ENCODE assay signal across 26 cellular contexts in the genomic region with DNA sequence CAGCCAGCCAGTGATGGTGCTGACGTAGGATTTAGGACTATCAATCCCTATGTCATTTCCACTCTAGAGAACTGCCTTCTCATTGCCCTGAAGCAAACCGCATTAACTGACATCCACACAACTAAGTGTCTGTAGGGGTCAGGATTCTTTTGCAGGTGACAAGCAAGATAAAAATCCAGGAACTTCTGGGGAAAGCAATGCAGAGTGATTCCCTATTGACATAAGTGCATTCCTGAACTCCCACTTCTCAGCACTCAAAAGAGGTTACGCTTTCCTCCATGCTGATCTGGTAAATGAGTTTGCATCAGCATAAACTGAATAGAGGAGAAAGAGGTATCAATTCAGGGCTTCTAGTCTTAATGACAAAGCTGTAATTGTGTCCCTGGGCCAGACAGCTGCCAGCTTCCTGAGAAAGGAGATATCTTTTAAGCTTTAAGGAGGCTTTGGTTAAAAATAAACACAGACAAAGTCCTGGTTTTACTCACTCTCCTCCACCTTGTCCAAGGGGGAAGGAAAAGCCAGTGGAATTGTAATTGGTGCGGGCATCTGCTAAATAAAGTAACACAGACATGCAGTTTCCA.
A peak's percentile ranks its signal among the peaks of the same experiment; 100 is the strongest.
DNase-seq lines count a peak whose midpoint lies in the region; ATAC-seq and TF ChIP-seq lines count a peak whose summit lies in the region.
"Had no signal": no experiment of that assay in that cellular context is flagged by ENCODE, and none has a peak within 500 bp of the region (broad histone marks: within the 10 kb centered on the region; RNA-seq: fewer than 3 reads in every experiment).

No MANE protein-coding gene starts in this region.

- no peaks in the 10 kb centered on the region for H3K4me1 Mint-ChIP-seq in CD8-positive, alpha-beta T cell (ENCODE audit: low read depth)
- H3K4me1 Mint-ChIP-seq: activated CD4-positive, alpha-beta T cell treated with anti-CD3 and anti-CD28 coated beads, Interleukin-2, amount 10 ng/mL, durations not matched to agents 24 days and 14 days; CD14-positive monocyte; central memory CD8-positive, alpha-beta T cell had no signal

- peak overlapping the region; percentile 79 for H3K56ac ChIP-seq in mesendoderm (ENCODE audit: low read length)

- 0 to 7% methylated on average over 2 to 4 of the region's 4 CpGs for WGBS in ectodermal cell, 2 experiments
- WGBS in mesendoderm (ENCODE audit: extremely low coverage, insufficient coverage, low lambda C conversion rate) = no CpG with 5 or more reads among the region's 4 CpGs

- no peaks in the 10 kb centered on the region for H3K36me3 ChIP-seq in ectodermal cell (ENCODE audit: control insufficient read depth, insufficient read depth, low read length)
- H3K36me3 ChIP-seq in mesendoderm (ENCODE audit: control insufficient read depth, insufficient read depth, low read length) = peaks cover 3% of the 10 kb centered on the region
- no peaks in the 10 kb centered on the region for H3K36me3 ChIP-seq in CD8-positive, alpha-beta T cell (ENCODE audit: insufficient read depth, low read length)
- H3K36me3 ChIP-seq: adrenal gland, right lobe of liver, transverse colon had no signal

- H3K9me3 Mint-ChIP-seq in CD8-positive, alpha-beta T cell = peaks cover 5% of the 10 kb centered on the region

- no peak for TF ChIP-seq CTCF in CD8-positive, alpha-beta T cell (IDR thresholded peaks at IDR 0.05)

- H3K4ac ChIP-seq in mesendoderm (ENCODE audit: low read depth, low read length) = peak overlapping the region; percentile 79

- peak overlapping the region; percentile 79 for H4K8ac ChIP-seq in mesendoderm (ENCODE audit: low read depth, low read length)

- no peak overlapping the region for H2AK5ac ChIP-seq in mesendoderm (ENCODE audit: low read length)

- H3K4me3 ChIP-seq in ectodermal cell (ENCODE audit: insufficient read depth, low read depth, low read length) (no peak overlapping the region), mesendoderm (ENCODE audit: low read length) (no peak overlapping the region)
- no peak overlapping the region for H3K4me3 ChIP-seq in CD8-positive, alpha-beta T cell (ENCODE audit: low read depth, low read length)
- H3K4me3 ChIP-seq: adrenal gland, GM23248, right lobe of liver, SK-N-MC, transverse colon had no signal

- H3K27me3 Mint-ChIP-seq in CD8-positive, alpha-beta T cell (ENCODE audit: low read depth) = peaks cover 13% of the 10 kb centered on the region
- H3K27me3 Mint-ChIP-seq: activated CD4-positive, alpha-beta T cell treated with anti-CD3 and anti-CD28 coated beads, Interleukin-2, amount 10 ng/mL, durations not matched to agents 24 days and 14 days had no signal

- no peaks in the 10 kb centered on the region for H3K36me3 Mint-ChIP-seq in CD8-positive, alpha-beta T cell
- H3K36me3 Mint-ChIP-seq: CD14-positive monocyte had no signal

- no peaks in the 10 kb centered on the region for H3K79me2 ChIP-seq in mesendoderm (ENCODE audit: control insufficient read depth, insufficient read depth, low read length)

- H2BK15ac ChIP-seq in mesendoderm (replicated peaks; ENCODE audit: low read depth) = peak overlapping the region; percentile 8

- H3K79me1 ChIP-seq in mesendoderm (ENCODE audit: low read length) = no peaks in the 10 kb centered on the region

- intact Hi-C loops in CD8-positive, alpha-beta T cell (cut with DNase I, micrococcal nuclease) = no loop called here

- peaks cover 3% of the 10 kb centered on the region for H3K9me3 ChIP-seq in ectodermal cell (ENCODE audit: control insufficient read depth, low read length)
- H3K9me3 ChIP-seq in CD8-positive, alpha-beta T cell (ENCODE audit: low read length) = no peaks in the 10 kb centered on the region
- H3K9me3 ChIP-seq: adrenal gland, right lobe of liver, transverse colon had no signal

- peak overlapping the region; percentile 44 for H3K9ac ChIP-seq in mesendoderm (ENCODE audit: low read length)
- H3K9ac ChIP-seq: GM23248 had no signal

- no peak overlapping the region for H3K23ac ChIP-seq in mesendoderm (ENCODE audit: low read length)

- H2BK120ac ChIP-seq in mesendoderm (ENCODE audit: low read depth, low read length) = peak overlapping the region; percentile 98

- ATAC-seq in GM18873 (IDR thresholded peaks at IDR 0.05; ENCODE audit: low FRiP score, unreplicated experiment) = no peak
- no peak for ATAC-seq in CD8-positive, alpha-beta T cell
- ATAC-seq: left cardiac atrium, right lobe of liver had no signal

- peak overlapping the region; percentile 100 for H3K18ac ChIP-seq in mesendoderm (ENCODE audit: low read length)

- peak overlapping the region; percentile 80 for H2BK5ac ChIP-seq in mesendoderm (ENCODE audit: low read length)

- H3K27ac Mint-ChIP-seq in CD8-positive, alpha-beta T cell = no peak overlapping the region
- H3K27ac Mint-ChIP-seq: activated CD4-positive, alpha-beta T cell treated with anti-CD3 and anti-CD28 coated beads, Interleukin-2, amount 10 ng/mL, durations not matched to agents 24 days and 14 days; CD14-positive monocyte had no signal

- no peak overlapping the region for H4K5ac ChIP-seq in mesendoderm (ENCODE audit: low read length)

- CTCF ChIA-PET in CD8-positive, alpha-beta T cell (lab: Charles Lee) = no interaction called here

- H3K27ac ChIP-seq in ectodermal cell (ENCODE audit: insufficient read depth, low read depth, low read length, poor library complexity, severe bottlenecking) (peak overlapping the region; percentile 84), mesendoderm (ENCODE audit: low read depth, low read length) (peak overlapping the region; percentile 77), substantia nigra (ENCODE audit: low read depth, low read length, poor library complexity, severe bottlenecking) (no peak overlapping the region)
- H3K27ac ChIP-seq in CD8-positive, alpha-beta T cell (ENCODE audit: low read depth, low read length) = no peak overlapping the region
- H3K27ac ChIP-seq: adrenal gland, GM23248, right lobe of liver, SK-N-MC, transverse colon had no signal

- peaks cover 24% of the 10 kb centered on the region for H3K4me1 ChIP-seq in ectodermal cell (ENCODE audit: control insufficient read depth, insufficient read depth, low read length)
- H3K4me1 ChIP-seq in mesendoderm (ENCODE audit: control insufficient read depth, low read depth, low read length) = peaks cover 7% of the 10 kb centered on the region
- H3K4me1 ChIP-seq in CD8-positive, alpha-beta T cell (ENCODE audit: insufficient read depth, low read length) = no peaks in the 10 kb centered on the region
- H3K4me1 ChIP-seq: adrenal gland, right lobe of liver, transverse colon had no signal

- DNase-seq in EH (ENCODE audit: low read depth) (peak; percentile 59), NCI-H2227 (lab: John Stamatoyannopoulos, UW; ENCODE audit: unreplicated experiment) (peak; percentile 8), mesendoderm (peak; percentile 99), substantia nigra (lab: John Stamatoyannopoulos, UW) (no peak), NCI-H1694 treated with DMSO at 0.1 percent for 48 hours (lab: John Stamatoyannopoulos, UW) (no peak)
- no peak for DNase-seq in CD8-positive, alpha-beta T cell
- DNase-seq: activated CD4-positive, alpha-beta T cell treated with anti-CD3 and anti-CD28 coated beads, Interleukin-2, amount 10 ng/mL, durations not matched to agents 24 days and 14 days; activated CD8-positive, alpha-beta memory T cell treated with anti-CD3 and anti-CD28 coated beads, Interleukin-2, amount 50 U/mL, for 48 hours; activated effector memory CD4-positive, alpha-beta T cell treated with anti-CD3 and anti-CD28 coated beads, Interleukin-2, amount 50 U/mL, for 16 hours; adrenal gland; DMS53; effector memory CD4-positive, alpha-beta T cell; GM23248; left cardiac atrium; MV-4-11; NCI-H1930; NCI-H510A treated with DMSO at 0.1 percent for 48 hours; occipital lobe; right lobe of liver; stimulated activated naive CD4-positive, alpha-beta T cell treated with Interleukin-2 at 50 U/mL for 16 hours; transverse colon had no signal

- no peak overlapping the region for H3K4me2 ChIP-seq in mesendoderm (ENCODE audit: low read length)

- POLR2A ChIA-PET in CD8-positive, alpha-beta T cell (lab: Charles Lee) = no interaction called here

- no peaks in the 10 kb centered on the region for H3K27me3 ChIP-seq in ectodermal cell (ENCODE audit: control insufficient read depth, insufficient read depth, low read length, poor library complexity, severe bottlenecking)
- no peaks in the 10 kb centered on the region for H3K27me3 ChIP-seq in mesendoderm (ENCODE audit: insufficient read depth, low read length, poor library complexity)
- no peaks in the 10 kb centered on the region for H3K27me3 ChIP-seq in CD8-positive, alpha-beta T cell (ENCODE audit: insufficient read depth, low read length)
- H3K27me3 ChIP-seq: adrenal gland, right lobe of liver had no signal

- H3K4me3 Mint-ChIP-seq in CD8-positive, alpha-beta T cell = no peak overlapping the region
- H3K4me3 Mint-ChIP-seq: activated CD4-positive, alpha-beta T cell treated with anti-CD3 and anti-CD28 coated beads, Interleukin-2, amount 10 ng/mL, durations not matched to agents 24 days and 14 days; CD14-positive monocyte; central memory CD8-positive, alpha-beta T cell had no signal

Comparison
In these comparisons a context has a peak if more than half of its experiments do, and no peak if none do; other contexts are left out.
1. DNase-seq: peak in EH (single experiment), NCI-H2227 (single experiment) and mesendoderm (single experiment); none in CD8-positive, alpha-beta T cell (0 of 7), substantia nigra (0 of 49) and NCI-H1694 treated with DMSO at 0.1 percent for 48 hours (single experiment).
2. H3K27ac ChIP-seq: peak in ectodermal cell (single experiment) and mesendoderm (single experiment); none in CD8-positive, alpha-beta T cell (single experiment) and substantia nigra (single experiment).